14 cellular contexts compared by ENCODE assay signal in genomic region chr11:82998697-82999096, GRCh38.
DNase-seq lines count a peak whose midpoint lies in the region; ATAC-seq and TF ChIP-seq lines count a peak whose summit lies in the region.
"Had no signal": no experiment of that assay in that cellular context is flagged by ENCODE, and none has a peak within 500 bp of the region (broad histone marks: within the 10 kb centered on the region; RNA-seq: fewer than 3 reads in every experiment).

No MANE protein-coding gene starts in this region.

- no peak for TF ChIP-seq POLR2A in gastrocnemius medialis (IDR thresholded peaks at IDR 0.05)

- no peak overlapping the region for H2AFZ ChIP-seq in MM.1S (ENCODE audit: low read length)

- H3K27ac ChIP-seq in right atrium auricular region (no peak overlapping the region), MM.1S (ENCODE audit: low read length) (peak overlapping the region; percentile 97), gastrocnemius medialis (peak overlapping the region; percentile 34 to 75 (median 62))

- no peak overlapping the region for H3K4me3 Mint-ChIP-seq in activated B cell treated with CpG ODN at 0.5 μM for 24 hours
- H3K4me3 Mint-ChIP-seq: CD8-positive, alpha-beta T cell; HFFc6 had no signal

- H3K4me2 ChIP-seq in MM.1S (ENCODE audit: low read depth, low read length): no peak overlapping the region

- peak overlapping the region; percentile 51 for H3K27ac Mint-ChIP-seq in activated B cell treated with CpG ODN at 0.5 μM for 24 hours
- H3K27ac Mint-ChIP-seq: CD8-positive, alpha-beta T cell; HFFc6 had no signal

- no peaks in the 10 kb centered on the region for H4K20me1 ChIP-seq in MM.1S (ENCODE audit: insufficient read depth, low read length)

- CTCF ChIA-PET in activated B cell treated with CpG ODN at 0.5 μM for 24 hours (lab: Charles Lee): interaction anchor here (1.2 kb wide), 1 partner anchor 64 kb away, joined by 3 read pairs; no protein-coding TSS in a partner anchor

- no peaks in the 10 kb centered on the region for H3K9me2 ChIP-seq in MM.1S (replicated peaks; ENCODE audit: insufficient read depth, low read length)

- H3K4me1 ChIP-seq in right atrium auricular region: peaks cover 0 to 78% of the 10 kb centered on the region in 2 donors
- peaks cover 55% of the 10 kb centered on the region for H3K4me1 ChIP-seq in MM.1S (ENCODE audit: low read length)
- peaks cover 88 to 95% of the 10 kb centered on the region in 2 donors for H3K4me1 ChIP-seq in gastrocnemius medialis

- H3K9ac ChIP-seq in MM.1S (ENCODE audit: low read length): no peak overlapping the region

- intact Hi-C loops in Right ventricle myocardium superior (cut with DNase I) (no loop called here), activated B cell treated with CpG ODN at 0.5 μM for 24 hours (cut with micrococcal nuclease) (loop anchor here (5.0 kb wide), 1 partner anchor 39 kb away; no protein-coding TSS in a partner anchor), gastrocnemius medialis (cut with DNase I; ENCODE audit: low total_unique reads) (loop anchor here (5.0 kb wide), 1 partner anchor 96 kb away; the partner anchor contains the start of genes DDIAS and PRCP)

- H3K36me3 Mint-ChIP-seq in activated B cell treated with CpG ODN at 0.5 μM for 24 hours (ENCODE audit: low read depth): peaks cover 59% of the 10 kb centered on the region

- H3K36me3 ChIP-seq in right atrium auricular region: no peaks in the 10 kb centered on the region
- no peaks in the 10 kb centered on the region; the same call in 1 of the 2 replicates for H3K36me3 ChIP-seq in MM.1S (replicated peaks; ENCODE audit: insufficient read depth, low read length)
- no peaks in the 10 kb centered on the region for H3K36me3 ChIP-seq in gastrocnemius medialis

- in situ Hi-C loops in gastrocnemius medialis (cut with MboI; ENCODE audit: low sequenced_read_pairs in 4 of 4): no loop called here

- H3K9me3 ChIP-seq in right atrium auricular region (no peaks in the 10 kb centered on the region), MM.1S (replicated peaks; ENCODE audit: insufficient read depth, low read length) (no peaks in the 10 kb centered on the region), gastrocnemius medialis (no peaks in the 10 kb centered on the region)

- H3K27me3 ChIP-seq in right atrium auricular region (no peaks in the 10 kb centered on the region), MM.1S (replicated peaks; ENCODE audit: insufficient read depth, low read length) (no peaks in the 10 kb centered on the region), gastrocnemius medialis (no peaks in the 10 kb centered on the region)

- ATAC-seq in Right ventricle myocardium superior (ENCODE audit: poor library complexity): peak; percentile 46
- ATAC-seq in activated B cell treated with CpG ODN at 0.5 μM for 24 hours (ENCODE audit: low read depth): no peak
- no peak for ATAC-seq in gastrocnemius medialis
- no peak for ATAC-seq in HG02938 (IDR thresholded peaks at IDR 0.05; ENCODE audit: unreplicated experiment)
- ATAC-seq in HG03439 (IDR thresholded peaks at IDR 0.05; ENCODE audit: unreplicated experiment): no peak
- ATAC-seq: CD8-positive, alpha-beta T cell had no signal

- no peaks in the 10 kb centered on the region for H3K9me3 Mint-ChIP-seq in activated B cell treated with CpG ODN at 0.5 μM for 24 hours
- H3K9me3 Mint-ChIP-seq: CD8-positive, alpha-beta T cell; HFFc6 had no signal

- H3K4me1 Mint-ChIP-seq in activated B cell treated with CpG ODN at 0.5 μM for 24 hours: peaks cover 85% of the 10 kb centered on the region

- no peaks in the 10 kb centered on the region for H3K27me3 Mint-ChIP-seq in activated B cell treated with CpG ODN at 0.5 μM for 24 hours

- no peak overlapping the region for H3K4me3 ChIP-seq in right atrium auricular region
- no peak overlapping the region for H3K4me3 ChIP-seq in MM.1S (ENCODE audit: low read length)
- H3K4me3 ChIP-seq in gastrocnemius medialis: no peak overlapping the region

- DNase-seq in Right ventricle myocardium superior (no peak), right atrium auricular region (ENCODE audit: low spot score) (no peak), MM.1S (no peak), activated B cell treated with CpG ODN at 0.5 μM for 24 hours (no peak), gastrocnemius medialis (no peak), NCI-H82 treated with DMSO at 0.1 percent for 48 hours (lab: John Stamatoyannopoulos, UW; ENCODE audit: unreplicated experiment) (no peak)
- DNase-seq: ACHN; CD8-positive, alpha-beta T cell; HFFc6; NCI-H2081 treated with DMSO at 0.1 percent for 48 hours; NCI-H2227 treated with DMSO at 0.1 percent for 48 hours; NCI-H524 treated with DMSO at 0.1 percent for 48 hours had no signal

- TF ChIP-seq CTCF in right atrium auricular region (IDR thresholded peaks at IDR 0.05) (no peak), MM.1S (IDR thresholded peaks at IDR 0.05; ENCODE audit: low read length) (no peak), activated B cell treated with CpG ODN at 0.5 μM for 24 hours (IDR thresholded peaks at IDR 0.05) (no peak), gastrocnemius medialis (IDR thresholded peaks at IDR 0.05 in 4 of 5, conservative IDR thresholded peaks at IDR 0.05 in 1 of 5) (no peak)

- H3K79me2 ChIP-seq in MM.1S (ENCODE audit: low read length): peaks cover 85% of the 10 kb centered on the region

- H3F3A ChIP-seq in MM.1S (ENCODE audit: insufficient read depth, low read length): peaks cover 49% of the 10 kb centered on the region

- POLR2A ChIA-PET in activated B cell treated with CpG ODN at 0.5 μM for 24 hours (lab: Charles Lee): interaction anchor here (0.6 to 4.9 kb wide), 9 partner anchors 9 to 158 kb away, joined by 3 to 97 read pairs (median 5); partner anchors contain the start of genes DDIAS, PCF11 and RAB30

Comparison
In these comparisons a context has a peak if more than half of its experiments do, and no peak if none do; other contexts are left out.
1. H3K27ac ChIP-seq: peak in MM.1S (single experiment) and gastrocnemius medialis (4 of 4); none in right atrium auricular region (0 of 2).